ENCODE assay signal across 17 cellular contexts in genomic region chr12:129909051-129910020, GRCh38. TPM values are rescaled to one million over a fixed set of nuclear protein-coding genes. Genes with fewer than 3 reads are reported as not detected.
A peak's percentile ranks its signal among the peaks of the same experiment; 100 is the strongest.
DNase-seq lines count a peak whose midpoint lies in the region; ATAC-seq, FAIRE-seq and TF ChIP-seq lines count a peak whose summit lies in the region.
"Had no signal": no experiment of that assay in that cellular context is flagged by ENCODE, and none has a peak within 500 bp of the region (broad histone marks: within the 10 kb centered on the region; RNA-seq: fewer than 3 reads in every experiment).

No MANE protein-coding gene starts in this region.

- no peak overlapping the region for H2AFZ ChIP-seq in H9 (ENCODE audit: low read length)
- H2AFZ ChIP-seq in H1 (ENCODE audit: low read length): no peak overlapping the region
- H2AFZ ChIP-seq in GM23338: no peak overlapping the region

- no peak overlapping the region; the same call in 1 of the 2 replicates for H2BK15ac ChIP-seq in H9 (ENCODE audit: low read depth, low read length)
- H2BK15ac ChIP-seq in H1 (ENCODE audit: low read length): no peak overlapping the region

- H3K4me3 ChIP-seq in H1 (ENCODE audit: extremely low read depth in 1 of 4, insufficient read depth in 2 of 4, low read depth in 3 of 4, low read length in 4 of 4) (no peak overlapping the region), upper lobe of right lung (no peak overlapping the region), tibial nerve (no peak overlapping the region), GM23338 (no peak overlapping the region)
- H3K4me3 ChIP-seq: A549 had no signal

- H2BK120ac ChIP-seq in H9 (ENCODE audit: low read depth, low read length, poor library complexity, severe bottlenecking) (no peak overlapping the region), H1 (replicated peaks; ENCODE audit: low read depth, low read length) (no peak overlapping the region)

- DNase-seq in H9 (peak; percentile 24), H1 (ENCODE audit: low read depth in 1 of 2, low spot score in 2 of 2) (peak in 1 of 2 experiments; percentile 35), neural crest cell (ENCODE audit: low read depth, low spot score) (no peak), upper lobe of right lung (no peak), substantia nigra (lab: John Stamatoyannopoulos, UW) (no peak), tibial nerve (ENCODE audit: low spot score in 2 of 2) (no peak), GM23338 (ENCODE audit: low spot score) (no peak)
- DNase-seq: BE2C; Caco-2; CD8-positive, alpha-beta memory T cell; DMS53; GF-D8 had no signal

- H3K9me2 ChIP-seq in GM23338 (ENCODE audit: insufficient read depth): no peaks in the 10 kb centered on the region

- TF ChIP-seq EP300 in H1 (IDR thresholded peaks at IDR 0.05; ENCODE audit: borderline replicate concordance in 1 of 2, low read depth in 2 of 2, low read length in 2 of 2) (no peak), tibial nerve (IDR thresholded peaks at IDR 0.05) (no peak)

- H3K79me1 ChIP-seq in H9 (ENCODE audit: insufficient read depth, low read depth, low read length, poor library complexity, severe bottlenecking) (no peaks in the 10 kb centered on the region), H1 (ENCODE audit: low read depth, low read length) (no peaks in the 10 kb centered on the region)

- no peak overlapping the region for H3K4me2 ChIP-seq in H9 (ENCODE audit: insufficient read depth, insufficient read length, low read length)
- H3K4me2 ChIP-seq in H1 (ENCODE audit: insufficient read depth in 1 of 2, low read depth in 2 of 2, low read length in 2 of 2): no peak overlapping the region
- no peak overlapping the region for H3K4me2 ChIP-seq in GM23338
- H3K4me2 ChIP-seq: A549 had no signal

- H3K56ac ChIP-seq in H9 (ENCODE audit: insufficient read length, low read depth, low read length): no peak overlapping the region
- no peak overlapping the region for H3K56ac ChIP-seq in H1 (replicated peaks; ENCODE audit: insufficient read length, low read depth, low read length)

- H4K91ac ChIP-seq in H9 (ENCODE audit: insufficient read length, low read depth, low read length): no peak overlapping the region
- H4K91ac ChIP-seq in H1 (replicated peaks; ENCODE audit: insufficient read length, low read length): no peak overlapping the region

- H3K27ac ChIP-seq in H9 (ENCODE audit: insufficient read length, low read depth, low read length) (no peak overlapping the region), H1 (ENCODE audit: low read depth, low read length) (no peak overlapping the region), upper lobe of right lung (no peak overlapping the region), substantia nigra (ENCODE audit: low read depth, low read length, poor library complexity, severe bottlenecking) (no peak overlapping the region), tibial nerve (no peak overlapping the region), GM23338 (ENCODE audit: low read depth) (no peak overlapping the region)
- H3K27ac ChIP-seq: A549, HL-60 had no signal

- H3K9me3 ChIP-seq in H9 (ENCODE audit: control insufficient read depth, low read depth, low read length) (no peaks in the 10 kb centered on the region), H1 (ENCODE audit: insufficient read depth in 2 of 2, low read depth in 1 of 2, low read length in 1 of 2) (peaks cover 0 to 4% of the 10 kb centered on the region in 2 experiments; a peak in 1 of 4 replicates), upper lobe of right lung (no peaks in the 10 kb centered on the region), tibial nerve (no peaks in the 10 kb centered on the region)
- H3K9me3 ChIP-seq: A549, BE2C, Caco-2 had no signal

- no peak for FAIRE-seq in H1 (lab: Jason Lieb, UNC)
- FAIRE-seq: A549, H54 had no signal

- H3K36me3 Mint-ChIP-seq in H9 (ENCODE audit: insufficient read depth in 1 of 3, low read depth in 3 of 3): peaks cover 0 to 5% (median 4%) of the 10 kb centered on the region in 3 experiments; a peak in 3 of 7 replicates
- no peaks in the 10 kb centered on the region for H3K36me3 Mint-ChIP-seq in neural crest cell (ENCODE audit: low read depth)
- H3K36me3 Mint-ChIP-seq in GM23338 (ENCODE audit: low read depth): peaks cover 64% of the 10 kb centered on the region
- H3K36me3 Mint-ChIP-seq: CD14-positive monocyte; CD8-positive, alpha-beta memory T cell had no signal

- no peak overlapping the region for H2BK20ac ChIP-seq in H9 (ENCODE audit: low read depth, low read length, poor library complexity, severe bottlenecking)
- no peak overlapping the region for H2BK20ac ChIP-seq in H1 (ENCODE audit: low read length)

- CTCF ChIA-PET in H1 (lab: Charles Lee; ENCODE audit: partially characterized antibody): interaction anchor here (0.6 to 3.5 kb wide), 11 partner anchors 15 to 933 kb away, joined by 3 to 20 read pairs (median 3); no protein-coding TSS in a partner anchor

- H3K4me1 Mint-ChIP-seq in H9: peaks cover 16 to 20% of the 10 kb centered on the region in 2 experiments
- H3K4me1 Mint-ChIP-seq in neural crest cell: peaks cover 11% of the 10 kb centered on the region
- no peaks in the 10 kb centered on the region for H3K4me1 Mint-ChIP-seq in GM23338
- H3K4me1 Mint-ChIP-seq: CD14-positive monocyte; CD8-positive, alpha-beta memory T cell had no signal

- no peaks in the 10 kb centered on the region for H3F3A ChIP-seq in GM23338 (replicated peaks; ENCODE audit: low read depth)

- H4K8ac ChIP-seq in H9 (replicated peaks; ENCODE audit: insufficient read length, low read depth, low read length) (no peak overlapping the region), H1 (ENCODE audit: extremely low read depth, insufficient read depth, low read length) (0 out of 2 replicates have a peak overlapping the region, but pooled peaks have one; percentile 11)

- H3K14ac ChIP-seq in H9 (ENCODE audit: insufficient read depth, low read length): no peak overlapping the region
- no peak overlapping the region for H3K14ac ChIP-seq in H1 (ENCODE audit: insufficient read length)

- no peak overlapping the region for H3K18ac ChIP-seq in H9 (ENCODE audit: insufficient read length, low read depth, low read length)
- H3K18ac ChIP-seq in H1 (ENCODE audit: extremely low read depth, low read length): no peak overlapping the region

- H3K23ac ChIP-seq in H9 (ENCODE audit: insufficient read length, low read depth, low read length): no peak overlapping the region
- no peak overlapping the region for H3K23ac ChIP-seq in H1 (ENCODE audit: insufficient read length)

- H3K27me3 ChIP-seq in H9 (ENCODE audit: insufficient read depth, low read length): peaks cover 10% of the 10 kb centered on the region
- H3K27me3 ChIP-seq in H1 (replicated peaks in 1 of 4; ENCODE audit: control insufficient read depth in 3 of 4, extremely low read depth in 1 of 4, insufficient read depth in 3 of 4, low read length in 3 of 4): peaks cover 2 to 26% (median 24%) of the 10 kb centered on the region in 4 experiments
- H3K27me3 ChIP-seq in upper lobe of right lung: peaks cover 11% of the 10 kb centered on the region
- H3K27me3 ChIP-seq in tibial nerve: no peaks in the 10 kb centered on the region
- H3K27me3 ChIP-seq in GM23338 (ENCODE audit: insufficient read depth): peaks cover 34% of the 10 kb centered on the region
- H3K27me3 ChIP-seq: BE2C had no signal

- intact Hi-C loops in upper lobe of right lung (cut with DNase I): no loop called here

- H3K27me3 Mint-ChIP-seq in H9 (ENCODE audit: low read depth) (peaks cover 68% of the 10 kb centered on the region), neural crest cell (ENCODE audit: low read depth) (peaks cover 91% of the 10 kb centered on the region), GM23338 (ENCODE audit: insufficient read depth, low read depth, poor library complexity) (peaks cover 3% of the 10 kb centered on the region)

- H4K5ac ChIP-seq in H9 (ENCODE audit: insufficient read length, low read depth, low read length) (no peak overlapping the region), H1 (ENCODE audit: insufficient read length, low read depth, low read length) (no peak overlapping the region)

- H2BK5ac ChIP-seq in H9 (ENCODE audit: insufficient read length, low read length): no peak overlapping the region
- H2BK5ac ChIP-seq in H1 (ENCODE audit: low read depth, low read length): no peak overlapping the region

- H3K4me1 ChIP-seq in H9 (ENCODE audit: insufficient read depth, low read length) (no peaks in the 10 kb centered on the region; the same call in 1 of the 2 replicates), H1 (replicated peaks in 1 of 4; ENCODE audit: control insufficient read depth in 3 of 4, insufficient read depth in 4 of 4, low read length in 3 of 4) (0 out of 7 replicates have a peak, but pooled peaks cover 0 to 3% (median 0%) of the 10 kb centered on the region in 4 experiments), upper lobe of right lung (no peaks in the 10 kb centered on the region), tibial nerve (no peaks in the 10 kb centered on the region), GM23338 (ENCODE audit: insufficient read depth) (no peaks in the 10 kb centered on the region)
- H3K4me1 ChIP-seq: A549, BE2C, Caco-2 had no signal

- no peak for TF ChIP-seq POLR2A in H1 (IDR thresholded peaks at IDR 0.05; ENCODE audit: control extremely low read depth in 1 of 2, low read depth in 2 of 2, low read length in 2 of 2)
- no peak for TF ChIP-seq POLR2A in tibial nerve (IDR thresholded peaks at IDR 0.05)

- POLR2A ChIA-PET in H1 (lab: Charles Lee; ENCODE audit: partially characterized antibody): no interaction called here

- H3K79me2 ChIP-seq in H9 (ENCODE audit: insufficient read depth, low read length) (no peaks in the 10 kb centered on the region), H1 (ENCODE audit: control insufficient read depth in 1 of 2, insufficient read depth in 2 of 2, low read length in 2 of 2) (no peaks in the 10 kb centered on the region), GM23338 (replicated peaks; ENCODE audit: insufficient read depth) (no peaks in the 10 kb centered on the region)

- peaks cover 3% of the 10 kb centered on the region for H3K23me2 ChIP-seq in H9 (ENCODE audit: insufficient read length, low read depth, low read length, poor library complexity, severe bottlenecking)
- H3K23me2 ChIP-seq in H1 (ENCODE audit: low read depth, low read length): peaks cover 4% of the 10 kb centered on the region; the same call in 1 of the 2 replicates

- ATAC-seq in upper lobe of right lung (peak; percentile 14), GM23338 (no peak)
- ATAC-seq: A549 had no signal

- H3K4ac ChIP-seq in H9 (ENCODE audit: low read depth, low read length) (no peak overlapping the region), H1 (replicated peaks; ENCODE audit: insufficient read length, low read depth, low read length) (no peak overlapping the region)

- TF ChIP-seq CTCF in H9 (conservative IDR thresholded peaks at IDR 0.05): no peak
- TF ChIP-seq CTCF in H1 (IDR thresholded peaks at IDR 0.05; ENCODE audit: control extremely low read depth in 1 of 3, insufficient read depth in 1 of 3, low read depth in 1 of 3, low read length in 3 of 3): no peak
- TF ChIP-seq CTCF in neural crest cell (conservative IDR thresholded peaks at IDR 0.05): no peak
- no peak for TF ChIP-seq CTCF in upper lobe of right lung (IDR thresholded peaks at IDR 0.05)
- no peak for TF ChIP-seq CTCF in tibial nerve (IDR thresholded peaks at IDR 0.05)
- TF ChIP-seq CTCF in GM23338 (conservative IDR thresholded peaks at IDR 0.05; ENCODE audit: low read depth in 2 of 2): no peak

- H2AK5ac ChIP-seq in H9 (ENCODE audit: insufficient read length, low read length) (no peak overlapping the region), H1 (ENCODE audit: low read depth, low read length) (no peak overlapping the region)

- no peak for TF ChIP-seq RAD21 in H1 (IDR thresholded peaks at IDR 0.05 in 1 of 2, conservative IDR thresholded peaks at IDR 0.05 in 1 of 2; ENCODE audit: low read depth in 2 of 2, low read length in 2 of 2)

- H3K4me3 Mint-ChIP-seq in H9 (no peak overlapping the region), neural crest cell (no peak overlapping the region), GM23338 (no peak overlapping the region)
- H3K4me3 Mint-ChIP-seq: CD14-positive monocyte; CD8-positive, alpha-beta memory T cell had no signal

- WGBS in H9 (ENCODE audit: extremely low coverage, insufficient read length, low lambda C conversion rate): no CpG with 5 or more reads among the region's 22 CpGs
- WGBS in H1 (ENCODE audit: extremely low coverage in 1 of 2, insufficient coverage in 1 of 2, insufficient read length in 1 of 2, insufficient replicate concordance in 2 of 2, low coverage in 1 of 2, low lambda C conversion rate in 2 of 2, missing lambda C conversion rate in 1 of 2), 2 experiments: 92% methylated on average over 22 of the region's 22 CpGs; no CpG with 5 or more reads in 1 of the 2 experiments
- 85 to 91% methylated on average over 20 to 22 of the region's 22 CpGs for WGBS in tibial nerve, 2 donors

- H2BK12ac ChIP-seq in H9 (ENCODE audit: insufficient read length, low read depth, low read length) (no peak overlapping the region), H1 (ENCODE audit: low read depth, low read length) (no peak overlapping the region)

- H3K9me3 Mint-ChIP-seq in H9: peaks cover 0 to 3% of the 10 kb centered on the region in 2 experiments; a peak in 2 of 5 replicates
- H3K9me3 Mint-ChIP-seq in neural crest cell: no peaks in the 10 kb centered on the region
- H3K9me3 Mint-ChIP-seq in GM23338: peaks cover 98% of the 10 kb centered on the region
- H3K9me3 Mint-ChIP-seq: CD14-positive monocyte had no signal

- H4K20me1 ChIP-seq in H9 (ENCODE audit: control insufficient read depth, insufficient read depth, insufficient read length) (no peaks in the 10 kb centered on the region), H1 (replicated peaks in 1 of 2; ENCODE audit: control insufficient read depth in 1 of 2, insufficient read depth in 2 of 2, low read length in 2 of 2) (no peaks in the 10 kb centered on the region), GM23338 (replicated peaks; ENCODE audit: insufficient read depth) (no peaks in the 10 kb centered on the region)

- H3K36me3 ChIP-seq in H1 (ENCODE audit: control insufficient read depth in 2 of 4, insufficient read depth in 4 of 4, low read length in 3 of 4) (no peaks in the 10 kb centered on the region), upper lobe of right lung (no peaks in the 10 kb centered on the region), tibial nerve (no peaks in the 10 kb centered on the region), GM23338 (ENCODE audit: insufficient read depth) (no peaks in the 10 kb centered on the region)
- H3K36me3 ChIP-seq: BE2C had no signal

- H3K27ac Mint-ChIP-seq in H9 (no peak overlapping the region), neural crest cell (ENCODE audit: unreplicated experiment) (peak overlapping the region; percentile 59), GM23338 (no peak overlapping the region)
- H3K27ac Mint-ChIP-seq: CD14-positive monocyte had no signal

- H3K9ac ChIP-seq in H9 (ENCODE audit: extremely low read depth, insufficient read length, low read length) (no peak overlapping the region), H1 (replicated peaks in 1 of 4; ENCODE audit: extremely low read depth in 1 of 4, low read depth in 3 of 4, low read length in 3 of 4) (no peak overlapping the region)

- no peak overlapping the region for H3T11ph ChIP-seq in H9 (ENCODE audit: low read length)

RNA-seq across cellular contexts. Expression of gene TMEM132D, which starts 5.5 kb away (rescaled TPM):
- total RNA-seq in H9 (2021) (6.1 TPM in 2 replicates), neural crest cell (0.19 and 0.30 TPM in 2 replicates), upper lobe of right lung (1.0 TPM), tibial nerve (under 1 TPM in 2 of 4 donors, not detected in 2; under 0.01 to 0.21 TPM)
- total RNA-seq in H1 (2021; fragmentation: NEBNext Ultra II Directional; extraction: Animal tissue kit (Norgen Biotek cat#: 25700)): 9.6 and 10.1 TPM in 2 replicates
- polyA plus RNA-seq in H1 (2011; rRNA removed) (2.8 and 3.5 TPM in 2 replicates), GM23338 (2016; fragmentation: Nextera tagmentation; extraction: Ambion mirVana) (0.44 and 0.57 TPM in 2 replicates)
- polyA plus RNA-seq in H1 (2011; cell fraction: cytosol; rRNA removed): 3.5 TPM
- 5.2 TPM for polyA plus RNA-seq in H1 (2011; cell fraction: nucleus; rRNA removed)
- polyA plus RNA-seq in H1 (2012, experiment 1 of 2): 6.6 to 7.1 TPM (median 6.9 TPM) in 4 replicates
- 2.1 TPM for polyA plus RNA-seq in H1 (2012, experiment 2 of 2)
- 5.8 TPM for polyA plus RNA-seq in H1 (2013, experiment 1 of 2)
- 6.3 TPM for polyA plus RNA-seq in H1 (2013, experiment 2 of 2)
- polyA minus RNA-seq in H1 (2011; rRNA and poly(A)+ RNA removed): 12.2 and 14.3 TPM in 2 replicates
- polyA minus RNA-seq in H1 (2011; cell fraction: cytosol; rRNA and poly(A)+ RNA removed): 6.5 TPM
- 17.8 TPM for polyA minus RNA-seq in H1 (2011; cell fraction: nucleus; rRNA and poly(A)+ RNA removed)
- 4.7 and 5.3 TPM in 2 replicates for total RNA-seq in GM23338 (2014; rRNA removed; shearing (Covaris generic))
- total RNA-seq: Caco-2; CD8-positive, alpha-beta memory T cell had no signal
- polyA plus RNA-seq: A549; AG04450; CD8-positive, alpha-beta memory T cell had no signal
